Comparison of ENCODE assay signal across 1 cellular context in the genomic region with DNA sequence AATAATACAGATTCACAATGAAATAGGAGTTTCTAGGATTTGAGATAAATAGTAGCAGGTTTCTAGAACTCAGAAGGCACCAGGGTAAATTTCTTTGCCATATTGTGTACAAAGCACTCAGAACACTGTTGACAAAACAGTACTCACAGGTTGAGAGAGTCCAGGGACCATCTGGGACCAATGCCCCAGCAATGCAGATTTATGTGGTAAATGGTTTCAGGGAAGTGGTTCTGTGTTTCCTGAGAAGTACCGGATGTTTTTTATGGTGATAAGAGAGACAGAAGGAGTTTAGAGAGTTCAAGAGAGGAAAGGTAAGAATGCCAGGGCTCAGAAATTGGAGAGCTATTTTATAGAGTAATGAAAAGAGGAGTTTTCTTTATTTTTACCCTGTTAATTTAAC.
TF ChIP-seq lines count a peak whose summit lies in the region.

No MANE protein-coding gene starts in this region.

TF ChIP-seq in HepG2, 621 proteins besides CTCF, POLR2A, EP300 and RAD21 (continues in another document):
- TF ChIP-seq ZFP36L2 (CRISPR knock-in tag; IDR thresholded peaks at IDR 0.05) (no peak), ZNF607 (CRISPR knock-in tag; IDR thresholded peaks at IDR 0.05; ENCODE audit: borderline replicate concordance) (no peak), FOSL2 (CRISPR knock-in tag; IDR thresholded peaks at IDR 0.05) (0 out of 2 replicates have a peak, but pooled peaks have one; percentile 7), TEAD3 (CRISPR knock-in tag; optimal IDR thresholded peaks at IDR 0.05; ENCODE audit: borderline replicate concordance) (peak; percentile 35), KAT8 (CRISPR knock-in tag; IDR thresholded peaks at IDR 0.05) (no peak), SP2 (CRISPR knock-in tag; IDR thresholded peaks at IDR 0.05) (no peak), FOXA1 (IDR thresholded peaks at IDR 0.05) (no peak), FOXA1 (CRISPR knock-in tag; IDR thresholded peaks at IDR 0.05) (peak; percentile 41; the same call in 1 of the 2 replicates), ZHX1 (CRISPR knock-in tag; IDR thresholded peaks at IDR 0.05; ENCODE audit: low read depth) (no peak), EZH2 (conservative IDR thresholded peaks at IDR 0.05; ENCODE audit: low read depth, low read length) (no peak), LRRFIP1 (CRISPR knock-in tag; conservative IDR thresholded peaks at IDR 0.05) (no peak), ATF7 (IDR thresholded peaks at IDR 0.05) (no peak), ATF7 (CRISPR knock-in tag; IDR thresholded peaks at IDR 0.05) (no peak), DNMT3B (CRISPR knock-in tag; conservative IDR thresholded peaks at IDR 0.05) (no peak), ZNF337 (CRISPR knock-in tag; IDR thresholded peaks at IDR 0.05; ENCODE audit: borderline replicate concordance, low read depth) (no peak), ZNF468 (CRISPR knock-in tag; IDR thresholded peaks at IDR 0.05) (no peak), MAF1 (CRISPR knock-in tag; IDR thresholded peaks at IDR 0.05; ENCODE audit: borderline replicate concordance) (no peak), POLR2AphosphoS5 (IDR thresholded peaks at IDR 0.05; ENCODE audit: low read depth, low read length) (no peak), RFX5 (IDR thresholded peaks at IDR 0.05; ENCODE audit: low read depth, low read length) (no peak), ZNF672 (CRISPR knock-in tag; IDR thresholded peaks at IDR 0.05) (no peak), ZNF749 (CRISPR knock-in tag; IDR thresholded peaks at IDR 0.05; ENCODE audit: borderline replicate concordance) (no peak), MAX (IDR thresholded peaks at IDR 0.05) (no peak), TGIF2 (CRISPR knock-in tag; IDR thresholded peaks at IDR 0.05) (no peak), SUZ12 (IDR thresholded peaks at IDR 0.05; ENCODE audit: low read depth, low read length) (no peak), ZNF687 (CRISPR knock-in tag; IDR thresholded peaks at IDR 0.05) (no peak), FOXP4 (CRISPR knock-in tag; IDR thresholded peaks at IDR 0.05) (peak; percentile 68), ZNF629 (CRISPR knock-in tag; conservative IDR thresholded peaks at IDR 0.05) (no peak), ZMYM4 (CRISPR knock-in tag; IDR thresholded peaks at IDR 0.05) (no peak), ZNF460 (CRISPR knock-in tag; IDR thresholded peaks at IDR 0.05; ENCODE audit: borderline replicate concordance) (no peak), GTF3A (CRISPR knock-in tag; conservative IDR thresholded peaks at IDR 0.05) (no peak), RBM22 (optimal IDR thresholded peaks at IDR 0.05; ENCODE audit: low read length) (no peak), ZNF563 (CRISPR knock-in tag; IDR thresholded peaks at IDR 0.05) (no peak)
- TF ChIP-seq, protein P1, sequence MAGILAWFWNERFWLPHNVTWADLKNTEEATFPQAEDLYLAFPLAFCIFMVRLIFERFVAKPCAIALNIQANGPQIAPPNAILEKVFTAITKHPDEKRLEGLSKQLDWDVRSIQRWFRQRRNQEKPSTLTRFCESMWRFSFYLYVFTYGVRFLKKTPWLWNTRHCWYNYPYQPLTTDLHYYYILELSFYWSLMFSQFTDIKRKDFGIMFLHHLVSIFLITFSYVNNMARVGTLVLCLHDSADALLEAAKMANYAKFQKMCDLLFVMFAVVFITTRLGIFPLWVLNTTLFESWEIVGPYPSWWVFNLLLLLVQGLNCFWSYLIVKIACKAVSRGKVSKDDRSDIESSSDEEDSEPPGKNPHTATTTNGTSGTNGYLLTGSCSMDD (CRISPR knock-in tag; IDR thresholded peaks at IDR 0.05): no peak
- TF ChIP-seq, protein P2, sequence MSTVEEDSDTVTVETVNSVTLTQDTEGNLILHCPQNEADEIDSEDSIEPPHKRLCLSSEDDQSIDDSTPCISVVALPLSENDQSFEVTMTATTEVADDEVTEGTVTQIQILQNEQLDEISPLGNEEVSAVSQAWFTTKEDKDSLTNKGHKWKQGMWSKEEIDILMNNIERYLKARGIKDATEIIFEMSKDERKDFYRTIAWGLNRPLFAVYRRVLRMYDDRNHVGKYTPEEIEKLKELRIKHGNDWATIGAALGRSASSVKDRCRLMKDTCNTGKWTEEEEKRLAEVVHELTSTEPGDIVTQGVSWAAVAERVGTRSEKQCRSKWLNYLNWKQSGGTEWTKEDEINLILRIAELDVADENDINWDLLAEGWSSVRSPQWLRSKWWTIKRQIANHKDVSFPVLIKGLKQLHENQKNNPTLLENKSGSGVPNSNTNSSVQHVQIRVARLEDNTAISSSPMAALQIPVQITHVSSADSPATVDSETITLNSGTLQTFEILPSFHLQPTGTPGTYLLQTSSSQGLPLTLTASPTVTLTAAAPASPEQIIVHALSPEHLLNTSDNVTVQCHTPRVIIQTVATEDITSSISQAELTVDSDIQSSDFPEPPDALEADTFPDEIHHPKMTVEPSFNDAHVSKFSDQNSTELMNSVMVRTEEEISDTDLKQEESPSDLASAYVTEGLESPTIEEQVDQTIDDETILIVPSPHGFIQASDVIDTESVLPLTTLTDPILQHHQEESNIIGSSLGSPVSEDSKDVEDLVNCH (CRISPR knock-in tag; IDR thresholded peaks at IDR 0.05): no peak
- TF ChIP-seq, protein P3, sequence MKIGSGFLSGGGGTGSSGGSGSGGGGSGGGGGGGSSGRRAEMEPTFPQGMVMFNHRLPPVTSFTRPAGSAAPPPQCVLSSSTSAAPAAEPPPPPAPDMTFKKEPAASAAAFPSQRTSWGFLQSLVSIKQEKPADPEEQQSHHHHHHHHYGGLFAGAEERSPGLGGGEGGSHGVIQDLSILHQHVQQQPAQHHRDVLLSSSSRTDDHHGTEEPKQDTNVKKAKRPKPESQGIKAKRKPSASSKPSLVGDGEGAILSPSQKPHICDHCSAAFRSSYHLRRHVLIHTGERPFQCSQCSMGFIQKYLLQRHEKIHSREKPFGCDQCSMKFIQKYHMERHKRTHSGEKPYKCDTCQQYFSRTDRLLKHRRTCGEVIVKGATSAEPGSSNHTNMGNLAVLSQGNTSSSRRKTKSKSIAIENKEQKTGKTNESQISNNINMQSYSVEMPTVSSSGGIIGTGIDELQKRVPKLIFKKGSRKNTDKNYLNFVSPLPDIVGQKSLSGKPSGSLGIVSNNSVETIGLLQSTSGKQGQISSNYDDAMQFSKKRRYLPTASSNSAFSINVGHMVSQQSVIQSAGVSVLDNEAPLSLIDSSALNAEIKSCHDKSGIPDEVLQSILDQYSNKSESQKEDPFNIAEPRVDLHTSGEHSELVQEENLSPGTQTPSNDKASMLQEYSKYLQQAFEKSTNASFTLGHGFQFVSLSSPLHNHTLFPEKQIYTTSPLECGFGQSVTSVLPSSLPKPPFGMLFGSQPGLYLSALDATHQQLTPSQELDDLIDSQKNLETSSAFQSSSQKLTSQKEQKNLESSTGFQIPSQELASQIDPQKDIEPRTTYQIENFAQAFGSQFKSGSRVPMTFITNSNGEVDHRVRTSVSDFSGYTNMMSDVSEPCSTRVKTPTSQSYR (CRISPR knock-in tag; IDR thresholded peaks at IDR 0.05; ENCODE audit: borderline replicate concordance): no peak
- TF ChIP-seq, protein P4, sequence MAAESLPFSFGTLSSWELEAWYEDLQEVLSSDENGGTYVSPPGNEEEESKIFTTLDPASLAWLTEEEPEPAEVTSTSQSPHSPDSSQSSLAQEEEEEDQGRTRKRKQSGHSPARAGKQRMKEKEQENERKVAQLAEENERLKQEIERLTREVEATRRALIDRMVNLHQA (CRISPR knock-in tag; IDR thresholded peaks at IDR 0.05): no peak
- TF ChIP-seq, protein P5, sequence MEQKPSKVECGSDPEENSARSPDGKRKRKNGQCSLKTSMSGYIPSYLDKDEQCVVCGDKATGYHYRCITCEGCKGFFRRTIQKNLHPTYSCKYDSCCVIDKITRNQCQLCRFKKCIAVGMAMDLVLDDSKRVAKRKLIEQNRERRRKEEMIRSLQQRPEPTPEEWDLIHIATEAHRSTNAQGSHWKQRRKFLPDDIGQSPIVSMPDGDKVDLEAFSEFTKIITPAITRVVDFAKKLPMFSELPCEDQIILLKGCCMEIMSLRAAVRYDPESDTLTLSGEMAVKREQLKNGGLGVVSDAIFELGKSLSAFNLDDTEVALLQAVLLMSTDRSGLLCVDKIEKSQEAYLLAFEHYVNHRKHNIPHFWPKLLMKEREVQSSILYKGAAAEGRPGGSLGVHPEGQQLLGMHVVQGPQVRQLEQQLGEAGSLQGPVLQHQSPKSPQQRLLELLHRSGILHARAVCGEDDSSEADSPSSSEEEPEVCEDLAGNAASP (CRISPR knock-in tag; IDR thresholded peaks at IDR 0.05; ENCODE audit: borderline replicate concordance): no peak
- TF ChIP-seq, protein P6, sequence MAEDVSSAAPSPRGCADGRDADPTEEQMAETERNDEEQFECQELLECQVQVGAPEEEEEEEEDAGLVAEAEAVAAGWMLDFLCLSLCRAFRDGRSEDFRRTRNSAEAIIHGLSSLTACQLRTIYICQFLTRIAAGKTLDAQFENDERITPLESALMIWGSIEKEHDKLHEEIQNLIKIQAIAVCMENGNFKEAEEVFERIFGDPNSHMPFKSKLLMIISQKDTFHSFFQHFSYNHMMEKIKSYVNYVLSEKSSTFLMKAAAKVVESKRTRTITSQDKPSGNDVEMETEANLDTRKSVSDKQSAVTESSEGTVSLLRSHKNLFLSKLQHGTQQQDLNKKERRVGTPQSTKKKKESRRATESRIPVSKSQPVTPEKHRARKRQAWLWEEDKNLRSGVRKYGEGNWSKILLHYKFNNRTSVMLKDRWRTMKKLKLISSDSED (CRISPR knock-in tag; IDR thresholded peaks at IDR 0.05): no peak
